Comparison of ENCODE assay signal across 8 cellular contexts in genomic region chr1:84505167-84506001, GRCh38. TPM values are rescaled to one million over a fixed set of nuclear protein-coding genes. Genes with fewer than 3 reads are reported as not detected.
DNase-seq lines count a peak whose midpoint lies in the region; ATAC-seq and TF ChIP-seq lines count a peak whose summit lies in the region.

No MANE protein-coding gene starts in this region.

- H3K79me2 ChIP-seq in PC-9 (ENCODE audit: low read depth): peaks cover 62% of the 10 kb centered on the region

- no TSS peak for BruUV-seq in PC-9 (replicated peaks; lab: Mats Ljungman, UMichigan)

- peaks cover 27% of the 10 kb centered on the region for H3F3A ChIP-seq in PC-9 (ENCODE audit: insufficient read depth, low read depth)

- no peaks in the 10 kb centered on the region for H3K27me3 Mint-ChIP-seq in stimulated activated naive CD8-positive, alpha-beta T cell treated with anti-CD3 and anti-CD28 coated beads, Interleukin-15, Interleukin-2, amounts not matched to agents 100 ng/mL and 50 ng/mL, for 24 hours

- H3K27ac Mint-ChIP-seq in stimulated activated naive CD8-positive, alpha-beta T cell treated with anti-CD3 and anti-CD28 coated beads, Interleukin-15, Interleukin-2, amounts not matched to agents 100 ng/mL and 50 ng/mL, for 24 hours: peak overlapping the region; percentile 97

- H3K9me3 Mint-ChIP-seq in stimulated activated naive CD8-positive, alpha-beta T cell treated with anti-CD3 and anti-CD28 coated beads, Interleukin-15, Interleukin-2, amounts not matched to agents 100 ng/mL and 50 ng/mL, for 24 hours: peaks cover 4% of the 10 kb centered on the region

- DNase-seq in NCI-H1694 treated with DMSO at 0.1 percent for 48 hours (lab: John Stamatoyannopoulos, UW) (peak; percentile 13), NCI-H1694 (lab: John Stamatoyannopoulos, UW) (no peak), HL-60 (ENCODE audit: low read depth in 1 of 2, low spot score in 1 of 2) (peak; percentile 43 to 44), PC-9 (peak in 1 of 2 experiments; percentile 61), cerebellum (ENCODE audit: low spot score) (peak; percentile 29), kidney tubule cell (ENCODE audit: low spot score) (peak; percentile 69)

- H3K4me3 ChIP-seq in HL-60 (replicated peaks; ENCODE audit: insufficient read depth, low read length) (peak overlapping the region; percentile 83), PC-9 (peak overlapping the region; percentile 81)

- peak overlapping the region; percentile 77 for H2AFZ ChIP-seq in PC-9

- H3K27ac ChIP-seq in HL-60 (replicated peaks) (peak overlapping the region; percentile 88), PC-9 (peak overlapping the region; percentile 96)

- peaks cover 28% of the 10 kb centered on the region for H3K4me1 ChIP-seq in PC-9 (replicated peaks; ENCODE audit: insufficient read depth)

- H3K36me3 Mint-ChIP-seq in stimulated activated naive CD8-positive, alpha-beta T cell treated with anti-CD3 and anti-CD28 coated beads, Interleukin-15, Interleukin-2, amounts not matched to agents 100 ng/mL and 50 ng/mL, for 24 hours (ENCODE audit: low read depth): peaks cover 39% of the 10 kb centered on the region

- POLR2A ChIA-PET in PC-9 (lab: Charles Lee; ENCODE audit: unreplicated experiment): interaction anchor here (0.6 to 1.1 kb wide), 4 partner anchors 68 to 114 kb away, joined by 3 to 14 read pairs (median 5); partner anchors contain the start of gene CTBS

- intact Hi-C loops in PC-9 (cut with micrococcal nuclease; ENCODE audit: unreplicated experiment): loop anchor here (1.0 to 5.0 kb wide), 4 partner anchors 68 to 187 kb away; partner anchors contain the start of gene SSX2IP

- H3K4me3 Mint-ChIP-seq in stimulated activated naive CD8-positive, alpha-beta T cell treated with anti-CD3 and anti-CD28 coated beads, Interleukin-15, Interleukin-2, amounts not matched to agents 100 ng/mL and 50 ng/mL, for 24 hours: peak overlapping the region; percentile 93

- peak overlapping the region; percentile 83 for H3K4me2 ChIP-seq in PC-9

- peaks cover 12% of the 10 kb centered on the region; the same call in 1 of the 2 replicates for H3K36me3 ChIP-seq in PC-9 (ENCODE audit: low read depth)

- no peaks in the 10 kb centered on the region for H3K9me2 ChIP-seq in PC-9 (ENCODE audit: insufficient read depth)

- CTCF ChIA-PET in PC-9 (lab: Charles Lee): no interaction called here

- no peaks in the 10 kb centered on the region; the same call in 1 of the 2 replicates for H3K9me3 ChIP-seq in PC-9 (ENCODE audit: insufficient read depth, low read depth)

- H3K27me3 ChIP-seq in HL-60 (ENCODE audit: insufficient read depth, poor library complexity, severe bottlenecking) (no peaks in the 10 kb centered on the region), PC-9 (ENCODE audit: insufficient read depth, low read depth) (no peaks in the 10 kb centered on the region)

- peaks cover 37% of the 10 kb centered on the region for H4K20me1 ChIP-seq in PC-9 (ENCODE audit: insufficient read depth)

- TF ChIP-seq CTCF in HL-60 (IDR thresholded peaks at IDR 0.05; ENCODE audit: insufficient read depth, low read length): no peak
- TF ChIP-seq CTCF in PC-9 (conservative IDR thresholded peaks at IDR 0.05): no peak

- peaks cover 60% of the 10 kb centered on the region for H3K4me1 Mint-ChIP-seq in stimulated activated naive CD8-positive, alpha-beta T cell treated with anti-CD3 and anti-CD28 coated beads, Interleukin-15, Interleukin-2, amounts not matched to agents 100 ng/mL and 50 ng/mL, for 24 hours (ENCODE audit: low read depth)

- ATAC-seq in GM21390 (IDR thresholded peaks at IDR 0.05; ENCODE audit: unreplicated experiment): peak; percentile 31

RNA-seq across cellular contexts. Expression of gene SPATA1, which starts 0.8 kb away (rescaled TPM):
- 1.9 and 2.8 TPM in 2 replicates for total RNA-seq in PC-9 (2021)
- total RNA-seq in cerebellum: 2.0 TPM

RNA-seq across cellular contexts. Expression of gene GNG5, which starts 1.0 kb away (rescaled TPM):
- total RNA-seq in PC-9 (2021): 69.9 and 98.8 TPM in 2 replicates
- 7.4 TPM for total RNA-seq in cerebellum

RNA-seq across cellular contexts. Expression of gene RPF1, which starts 26.3 kb away (rescaled TPM):
- total RNA-seq in PC-9 (2021) (18.9 and 23.4 TPM in 2 replicates), cerebellum (17.5 TPM)
